ENCODE assay signal across 21 cellular contexts in genomic region chr11:128227466-128227865, GRCh38.
"Had no signal": no experiment of that assay in that cellular context is flagged by ENCODE, and none has a peak within 500 bp of the region (broad histone marks: within the 10 kb centered on the region; RNA-seq: fewer than 3 reads in every experiment).

No MANE protein-coding gene starts in this region.

- H3K4me2 ChIP-seq: hepatocyte, SK-N-SH, smooth muscle cell had no signal

- H3K9ac ChIP-seq: SK-N-SH had no signal

- H3K4me3 ChIP-seq: breast epithelium, colonic mucosa, dorsolateral prefrontal cortex, esophagus muscularis mucosa, hepatocyte, left ventricle myocardium inferior, sigmoid colon, smooth muscle cell, tibial artery had no signal

- H2AFZ ChIP-seq: hepatocyte had no signal

- H3K27ac ChIP-seq: breast epithelium, colonic mucosa, dorsolateral prefrontal cortex, esophagus muscularis mucosa, hepatocyte, left ventricle myocardium inferior, sigmoid colon, tibial artery had no signal

- DNase-seq: activated CD4-positive, alpha-beta T cell treated with anti-CD3 and anti-CD28 coated beads, Interleukin-2, amount 50 U/mL, for 48 hours; activated naive CD4-positive, alpha-beta T cell treated with anti-CD3 and anti-CD28 coated beads for 36 hours; colonic mucosa; dorsolateral prefrontal cortex; effector memory CD8-positive, alpha-beta T cell; glutamatergic neuron; left ventricle myocardium inferior; naive thymus-derived CD4-positive, alpha-beta T cell; retina; SIG-M5; sigmoid colon; SK-N-SH; stimulated activated CD4-positive, alpha-beta T cell treated with anti-CD3 and anti-CD28 coated beads, Interleukin-15, amount 100 ng/mL, for 24 hours; stimulated activated naive CD4-positive, alpha-beta T cell treated with Interleukin-2 at 50 U/mL for 16 hours; tibial artery had no signal

- H3K27me3 ChIP-seq: breast epithelium, colonic mucosa, esophagus muscularis mucosa, hepatocyte, sigmoid colon had no signal

- ATAC-seq: effector memory CD8-positive, alpha-beta T cell; naive thymus-derived CD4-positive, alpha-beta T cell had no signal

- H3K27me3 Mint-ChIP-seq: effector memory CD8-positive, alpha-beta T cell; naive thymus-derived CD4-positive, alpha-beta T cell; progenitor cell of endocrine pancreas had no signal

- H3K27ac Mint-ChIP-seq: activated naive CD4-positive, alpha-beta T cell treated with anti-CD3 and anti-CD28 coated beads for 36 hours; effector memory CD8-positive, alpha-beta T cell; naive thymus-derived CD4-positive, alpha-beta T cell; progenitor cell of endocrine pancreas had no signal

- H3K9me3 Mint-ChIP-seq: effector memory CD8-positive, alpha-beta T cell had no signal

- H3K79me2 ChIP-seq: hepatocyte had no signal

- H3K4me3 Mint-ChIP-seq: activated naive CD4-positive, alpha-beta T cell treated with anti-CD3 and anti-CD28 coated beads for 36 hours; effector memory CD8-positive, alpha-beta T cell; naive thymus-derived CD4-positive, alpha-beta T cell had no signal

- H3K36me3 ChIP-seq: breast epithelium, colonic mucosa, esophagus muscularis mucosa, left ventricle myocardium inferior, sigmoid colon, tibial artery had no signal

- H3K4me1 ChIP-seq: breast epithelium, colonic mucosa, left ventricle myocardium inferior, tibial artery had no signal

- FAIRE-seq: frontal cortex had no signal

- H3K9me3 ChIP-seq: breast epithelium, colonic mucosa, esophagus muscularis mucosa, left ventricle myocardium inferior, sigmoid colon, SK-N-SH, tibial artery had no signal
